8 cellular contexts compared by ENCODE assay signal in genomic region chr1:108570128-108570527, GRCh38. TPM values are rescaled to one million over a fixed set of nuclear protein-coding genes. Genes with fewer than 3 reads are reported as not detected.
DNase-seq lines count a peak whose midpoint lies in the region; ATAC-seq and TF ChIP-seq lines count a peak whose summit lies in the region.

No MANE protein-coding gene starts in this region.

- H3K36me3 Mint-ChIP-seq in stimulated activated naive B cell treated with anti-CD40 and anti-IgM and Interleukin-4, amounts not matched to agents 10 μg/mL and 1 μg/mL and 100 μg/mL, for 72 hours, result peaks cover under 1 to 9% of the 10 kb centered on the region in 2 donors

- H3K27ac ChIP-seq in RWPE2 (ENCODE audit: poor library complexity, severe bottlenecking), result no peak overlapping the region

- H3K36me3 ChIP-seq in RWPE2 (ENCODE audit: low read depth), result no peaks in the 10 kb centered on the region

- ATAC-seq in GM21390 (IDR thresholded peaks at IDR 0.05; ENCODE audit: unreplicated experiment) (peak; percentile 100), HG03457 (IDR thresholded peaks at IDR 0.05; ENCODE audit: unreplicated experiment) (peak; percentile 97), RWPE2 (ENCODE audit: low read depth) (peak; percentile 73)
- ATAC-seq in stimulated activated naive B cell treated with anti-CD40 and anti-IgM and Interleukin-4, amounts not matched to agents 10 μg/mL and 1 μg/mL and 100 μg/mL, for 72 hours (replicated peaks), result peak; percentile 99 to 100

- no peak overlapping the region for H3K27ac Mint-ChIP-seq in stimulated activated naive B cell treated with anti-CD40 and anti-IgM and Interleukin-4, amounts not matched to agents 10 μg/mL and 1 μg/mL and 100 μg/mL, for 72 hours

- TF ChIP-seq CTCF in RWPE2 (IDR thresholded peaks at IDR 0.05; ENCODE audit: poor library complexity, severe bottlenecking) (peak; percentile 42), fibroblast of the aortic adventitia (IDR thresholded peaks at IDR 0.05; ENCODE audit: insufficient read depth, low read length) (peak; percentile 44)

- H3K4me1 ChIP-seq in RWPE2 (ENCODE audit: insufficient read depth, poor library complexity, severe bottlenecking), result no peaks in the 10 kb centered on the region

- H3K27me3 ChIP-seq in RWPE2 (ENCODE audit: insufficient read depth, poor library complexity, severe bottlenecking), result no peaks in the 10 kb centered on the region

- no peak overlapping the region for H3K4me3 Mint-ChIP-seq in stimulated activated naive B cell treated with anti-CD40 and anti-IgM and Interleukin-4, amounts not matched to agents 10 μg/mL and 1 μg/mL and 100 μg/mL, for 72 hours

- H3K27me3 Mint-ChIP-seq in stimulated activated naive B cell treated with anti-CD40 and anti-IgM and Interleukin-4, amounts not matched to agents 10 μg/mL and 1 μg/mL and 100 μg/mL, for 72 hours, result no peaks in the 10 kb centered on the region

- DNase-seq in NCI-H1092 treated with DMSO at 0.1 percent for 48 hours (lab: John Stamatoyannopoulos, UW) (peak; percentile 5), NCI-H1092 (lab: John Stamatoyannopoulos, UW) (no peak), RWPE2 (ENCODE audit: low spot score) (no peak), fibroblast of the aortic adventitia (ENCODE audit: low read depth) (no peak), retina (no peak)
- no peak for DNase-seq in stimulated activated naive B cell treated with anti-CD40 and anti-IgM and Interleukin-4, amounts not matched to agents 10 μg/mL and 1 μg/mL and 100 μg/mL, for 72 hours

- H3K4me3 ChIP-seq in RWPE2 (ENCODE audit: severe bottlenecking) (no peak overlapping the region), fibroblast of the aortic adventitia (ENCODE audit: low read depth, low read length) (no peak overlapping the region)

- no peaks in the 10 kb centered on the region for H3K9me3 ChIP-seq in RWPE2 (ENCODE audit: severe bottlenecking)

- H3K4me1 Mint-ChIP-seq in stimulated activated naive B cell treated with anti-CD40 and anti-IgM and Interleukin-4, amounts not matched to agents 10 μg/mL and 1 μg/mL and 100 μg/mL, for 72 hours, result peaks cover 1 to 18% of the 10 kb centered on the region in 2 donors

- H3K9me3 Mint-ChIP-seq in stimulated activated naive B cell treated with anti-CD40 and anti-IgM and Interleukin-4, amounts not matched to agents 10 μg/mL and 1 μg/mL and 100 μg/mL, for 72 hours, result peaks cover 0 to 3% of the 10 kb centered on the region in 2 donors

RNA-seq across cellular contexts. Expression of gene EEIG2, which starts 10.2 kb away (rescaled TPM):
- 37.9 and 51.1 TPM in 2 replicates for total RNA-seq in fibroblast of the aortic adventitia (ENCODE audit: low replicate concordance)
